ENCODE assay signal across 20 cellular contexts in genomic region chr17:78589885-78590284, GRCh38. TPM values are rescaled to one million over a fixed set of nuclear protein-coding genes. Genes with fewer than 3 reads are reported as not detected.
"Had no signal": no experiment of that assay in that cellular context is flagged by ENCODE, and none has a peak within 500 bp of the region (broad histone marks: within the 10 kb centered on the region; RNA-seq: fewer than 3 reads in every experiment).

No MANE protein-coding gene starts in this region.

- H3K36me3 ChIP-seq: ascending aorta, gastrocnemius medialis, left lung, ovary, upper lobe of right lung had no signal

- H3K27ac ChIP-seq: ascending aorta, gastrocnemius medialis, ovary, psoas muscle, testis, upper lobe of right lung had no signal

- DNase-seq: activated CD4-positive, alpha-beta T cell treated with anti-CD3 and anti-CD28 coated beads, Interleukin-2, amount 10 ng/mL, durations not matched to agents 7 days and 5 days; activated CD8-positive, alpha-beta memory T cell treated with anti-CD3 and anti-CD28 coated beads, Interleukin-2, amount 50 U/mL, for 48 hours; activated gamma-delta T cell; activated T-cell treated with anti-CD3 and anti-CD28 coated beads, Interleukin-2, amount 50 U/mL, for 72 hours; cortex of kidney; gastrocnemius medialis; head of caudate nucleus; kidney; left lung; nephron progenitor cell; ovary; right cardiac atrium; stimulated activated CD4-positive, alpha-beta T cell treated with anti-CD3 and anti-CD28 coated beads, Interleukin-4, amount 100 ng/mL, for 24 hours; testis; upper lobe of right lung had no signal

- H3K9me3 ChIP-seq: ascending aorta, gastrocnemius medialis, left lung, ovary, psoas muscle, testis, upper lobe of right lung had no signal

- ATAC-seq: activated T-cell treated with anti-CD3 and anti-CD28 coated beads, Interleukin-2, amount 50 U/mL, for 72 hours; gastrocnemius medialis; left lung; psoas muscle; right cardiac atrium; stimulated activated effector memory CD8-positive, alpha-beta T cell treated with anti-CD3 and anti-CD28 coated beads, Interleukin-12 subunit alpha, Interleukin-12 subunit beta, amount 100 ng/mL, for 72 hours; upper lobe of right lung had no signal

- H3K4me1 ChIP-seq: ascending aorta, psoas muscle, testis had no signal

- H3K27me3 ChIP-seq: ascending aorta, left lung, ovary, testis, upper lobe of right lung had no signal

- H3K4me3 ChIP-seq: ascending aorta, gastrocnemius medialis, left lung, ovary, psoas muscle, skin epidermis, testis, upper lobe of right lung had no signal

RNA-seq across cellular contexts. Expression of gene DNAH17, which starts 12.7 kb away (rescaled TPM):
- total RNA-seq: ascending aorta, myocyte had no signal
